Comparison of ENCODE assay signal across 10 cellular contexts in genomic region chr9:124810513-124811355, GRCh38. TPM values are rescaled to one million over a fixed set of nuclear protein-coding genes. Genes with fewer than 3 reads are reported as not detected.
DNase-seq lines count a peak whose midpoint lies in the region; ATAC-seq and TF ChIP-seq lines count a peak whose summit lies in the region.
"Had no signal": no experiment of that assay in that cellular context is flagged by ENCODE, and none has a peak within 500 bp of the region (broad histone marks: within the 10 kb centered on the region; RNA-seq: fewer than 3 reads in every experiment).

No MANE protein-coding gene starts in this region.

- no peaks in the 10 kb centered on the region for H3K4me1 ChIP-seq in upper lobe of right lung

- no peak overlapping the region for H3K27ac ChIP-seq in upper lobe of right lung
- H3K27ac ChIP-seq in substantia nigra (ENCODE audit: low read depth, low read length, poor library complexity, severe bottlenecking) = no peak overlapping the region

- no peak overlapping the region for H3K4me3 ChIP-seq in upper lobe of right lung

- no peaks in the 10 kb centered on the region for H3K36me3 ChIP-seq in upper lobe of right lung

- DNase-seq in LHCN-M2 (ENCODE audit: low read depth) (peak; percentile 92), dedifferentiated amniotic fluid mesenchymal stem cell (ENCODE audit: extremely low spot score) (peak; percentile 55), kidney tubule cell (ENCODE audit: low spot score) (peak; percentile 84), upper lobe of right lung (no peak), substantia nigra (lab: John Stamatoyannopoulos, UW) (no peak), inferior parietal cortex (ENCODE audit: extremely low spot score) (no peak), mesenteric fat pad (ENCODE audit: low spot score) (no peak)
- DNase-seq: activated T-cell treated with anti-CD3 and anti-CD28 coated beads, Interleukin-2, amount 50 U/mL, for 48 hours; NCI-H69 had no signal

- H3K27me3 ChIP-seq in upper lobe of right lung = no peaks in the 10 kb centered on the region

- TF ChIP-seq CTCF in upper lobe of right lung (IDR thresholded peaks at IDR 0.05) = no peak

- ATAC-seq in upper lobe of right lung (peak; percentile 74), GM18511 (IDR thresholded peaks at IDR 0.05; ENCODE audit: unreplicated experiment) (no peak)

- intact Hi-C loops in upper lobe of right lung (cut with DNase I) = no loop called here

- no peaks in the 10 kb centered on the region for H3K9me3 ChIP-seq in upper lobe of right lung

RNA-seq across cellular contexts. Expression of gene OLFML2A, which starts 33.8 kb away (rescaled TPM):
- total RNA-seq in LHCN-M2 (2014; rRNA removed) (6.2 and 14.2 TPM in 2 replicates), upper lobe of right lung (39.5 TPM), mesenteric fat pad (10.7 TPM)
- polyA plus RNA-seq in LHCN-M2 (2012) = 10.2 TPM

RNA-seq across cellular contexts. Expression of gene NR6A1, which starts 39.6 kb away (rescaled TPM):
- total RNA-seq in LHCN-M2 (2014; rRNA removed) (1.1 and 1.3 TPM in 2 replicates), upper lobe of right lung (4.0 TPM), mesenteric fat pad (0.64 TPM)
- 0.23 TPM for polyA plus RNA-seq in LHCN-M2 (2012)

RNA-seq across cellular contexts. Expression of gene WDR38, which starts 42.5 kb away (rescaled TPM):
- total RNA-seq in LHCN-M2 (2014; rRNA removed) (not detected in 2 replicates), upper lobe of right lung (not detected), mesenteric fat pad (not detected)
- polyA plus RNA-seq in LHCN-M2 (2012) = not detected

RNA-seq across cellular contexts. Expression of gene RPL35, which starts 51.0 kb away (rescaled TPM):
- total RNA-seq in LHCN-M2 (2014; rRNA removed) = 2,204 and 2,858 TPM in 2 replicates
- 3,257 TPM for polyA plus RNA-seq in LHCN-M2 (2012)
- 794 TPM for total RNA-seq in upper lobe of right lung
- 1,064 TPM for total RNA-seq in mesenteric fat pad

RNA-seq across cellular contexts. Expression of gene ARPC5L, which starts 51.2 kb away (rescaled TPM):
- total RNA-seq in LHCN-M2 (2014; rRNA removed) (37.6 and 39.0 TPM in 2 replicates), upper lobe of right lung (42.1 TPM), mesenteric fat pad (39.9 TPM)
- 45.8 TPM for polyA plus RNA-seq in LHCN-M2 (2012)

Comparison
In these comparisons a context has a peak if more than half of its experiments do, and no peak if none do; other contexts are left out.
1. DNase-seq: peak in LHCN-M2 (single experiment), dedifferentiated amniotic fluid mesenchymal stem cell (single experiment) and kidney tubule cell (single experiment); none in upper lobe of right lung (single experiment), substantia nigra (0 of 49), inferior parietal cortex (single experiment) and mesenteric fat pad (single experiment).